2 cellular contexts compared by ENCODE assay signal in the genomic region with DNA sequence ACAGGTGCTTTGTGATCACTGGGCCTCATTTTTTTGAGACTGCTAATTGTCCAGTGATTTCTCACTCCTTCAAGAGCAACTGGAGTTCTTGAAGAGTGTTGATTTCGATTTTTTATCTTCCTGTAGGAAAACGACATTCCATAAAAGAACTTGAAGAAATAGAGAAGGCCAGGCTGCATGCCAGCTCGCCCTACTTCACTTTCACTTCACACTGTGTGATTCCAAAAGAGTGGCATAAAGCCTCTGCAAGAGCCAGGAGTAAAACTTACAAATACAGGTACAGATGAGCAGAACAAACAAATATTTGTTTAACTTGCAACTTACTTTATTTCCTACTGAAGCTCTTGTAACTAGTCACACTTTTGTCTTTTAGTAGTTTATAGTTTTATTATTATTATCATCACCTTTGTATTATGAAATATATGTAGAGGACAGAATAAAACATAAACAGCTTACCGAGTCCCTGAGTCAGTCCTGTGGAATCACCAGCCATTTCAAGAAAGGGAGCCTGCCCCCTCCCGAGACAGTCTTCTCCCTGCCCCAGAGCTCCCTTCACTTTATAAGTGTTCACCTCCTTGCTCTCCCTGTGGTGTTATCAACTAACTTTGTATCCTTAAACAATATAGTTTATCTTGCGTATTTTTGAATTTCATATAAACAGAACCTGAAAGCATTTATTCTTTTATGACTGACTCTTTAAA.
TF ChIP-seq lines count a peak whose summit lies in the region.

No MANE protein-coding gene starts in this region.

TF ChIP-seq in SK-N-SH treated with all-trans-retinoic acid at 6 μM for 48 hours, 23 proteins besides CTCF, POLR2A, EP300 and RAD21:
- TF ChIP-seq ZFP3 (CRISPR knock-in tag; IDR thresholded peaks at IDR 0.05) = no peak
- TF ChIP-seq, protein P1, sequence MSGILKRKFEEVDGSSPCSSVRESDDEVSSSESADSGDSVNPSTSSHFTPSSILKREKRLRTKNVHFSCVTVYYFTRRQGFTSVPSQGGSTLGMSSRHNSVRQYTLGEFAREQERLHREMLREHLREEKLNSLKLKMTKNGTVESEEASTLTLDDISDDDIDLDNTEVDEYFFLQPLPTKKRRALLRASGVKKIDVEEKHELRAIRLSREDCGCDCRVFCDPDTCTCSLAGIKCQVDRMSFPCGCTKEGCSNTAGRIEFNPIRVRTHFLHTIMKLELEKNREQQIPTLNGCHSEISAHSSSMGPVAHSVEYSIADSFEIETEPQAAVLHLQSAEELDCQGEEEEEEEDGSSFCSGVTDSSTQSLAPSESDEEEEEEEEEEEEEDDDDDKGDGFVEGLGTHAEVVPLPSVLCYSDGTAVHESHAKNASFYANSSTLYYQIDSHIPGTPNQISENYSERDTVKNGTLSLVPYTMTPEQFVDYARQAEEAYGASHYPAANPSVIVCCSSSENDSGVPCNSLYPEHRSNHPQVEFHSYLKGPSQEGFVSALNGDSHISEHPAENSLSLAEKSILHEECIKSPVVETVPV (CRISPR knock-in tag; IDR thresholded peaks at IDR 0.05) = no peak
- TF ChIP-seq ARNTL (CRISPR knock-in tag; IDR thresholded peaks at IDR 0.05; ENCODE audit: borderline replicate concordance, low read depth) = no peak
- no peak for TF ChIP-seq ZNF70 (CRISPR knock-in tag; IDR thresholded peaks at IDR 0.05)
- no peak for TF ChIP-seq ZNF8 (CRISPR knock-in tag; IDR thresholded peaks at IDR 0.05)
- TF ChIP-seq RARB (CRISPR knock-in tag; IDR thresholded peaks at IDR 0.05) = no peak
- TF ChIP-seq, protein P2, sequence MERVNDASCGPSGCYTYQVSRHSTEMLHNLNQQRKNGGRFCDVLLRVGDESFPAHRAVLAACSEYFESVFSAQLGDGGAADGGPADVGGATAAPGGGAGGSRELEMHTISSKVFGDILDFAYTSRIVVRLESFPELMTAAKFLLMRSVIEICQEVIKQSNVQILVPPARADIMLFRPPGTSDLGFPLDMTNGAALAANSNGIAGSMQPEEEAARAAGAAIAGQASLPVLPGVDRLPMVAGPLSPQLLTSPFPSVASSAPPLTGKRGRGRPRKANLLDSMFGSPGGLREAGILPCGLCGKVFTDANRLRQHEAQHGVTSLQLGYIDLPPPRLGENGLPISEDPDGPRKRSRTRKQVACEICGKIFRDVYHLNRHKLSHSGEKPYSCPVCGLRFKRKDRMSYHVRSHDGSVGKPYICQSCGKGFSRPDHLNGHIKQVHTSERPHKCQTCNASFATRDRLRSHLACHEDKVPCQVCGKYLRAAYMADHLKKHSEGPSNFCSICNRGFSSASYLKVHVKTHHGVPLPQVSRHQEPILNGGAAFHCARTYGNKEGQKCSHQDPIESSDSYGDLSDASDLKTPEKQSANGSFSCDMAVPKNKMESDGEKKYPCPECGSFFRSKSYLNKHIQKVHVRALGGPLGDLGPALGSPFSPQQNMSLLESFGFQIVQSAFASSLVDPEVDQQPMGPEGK (CRISPR knock-in tag; IDR thresholded peaks at IDR 0.05; ENCODE audit: borderline replicate concordance) = no peak
- TF ChIP-seq, protein P3, sequence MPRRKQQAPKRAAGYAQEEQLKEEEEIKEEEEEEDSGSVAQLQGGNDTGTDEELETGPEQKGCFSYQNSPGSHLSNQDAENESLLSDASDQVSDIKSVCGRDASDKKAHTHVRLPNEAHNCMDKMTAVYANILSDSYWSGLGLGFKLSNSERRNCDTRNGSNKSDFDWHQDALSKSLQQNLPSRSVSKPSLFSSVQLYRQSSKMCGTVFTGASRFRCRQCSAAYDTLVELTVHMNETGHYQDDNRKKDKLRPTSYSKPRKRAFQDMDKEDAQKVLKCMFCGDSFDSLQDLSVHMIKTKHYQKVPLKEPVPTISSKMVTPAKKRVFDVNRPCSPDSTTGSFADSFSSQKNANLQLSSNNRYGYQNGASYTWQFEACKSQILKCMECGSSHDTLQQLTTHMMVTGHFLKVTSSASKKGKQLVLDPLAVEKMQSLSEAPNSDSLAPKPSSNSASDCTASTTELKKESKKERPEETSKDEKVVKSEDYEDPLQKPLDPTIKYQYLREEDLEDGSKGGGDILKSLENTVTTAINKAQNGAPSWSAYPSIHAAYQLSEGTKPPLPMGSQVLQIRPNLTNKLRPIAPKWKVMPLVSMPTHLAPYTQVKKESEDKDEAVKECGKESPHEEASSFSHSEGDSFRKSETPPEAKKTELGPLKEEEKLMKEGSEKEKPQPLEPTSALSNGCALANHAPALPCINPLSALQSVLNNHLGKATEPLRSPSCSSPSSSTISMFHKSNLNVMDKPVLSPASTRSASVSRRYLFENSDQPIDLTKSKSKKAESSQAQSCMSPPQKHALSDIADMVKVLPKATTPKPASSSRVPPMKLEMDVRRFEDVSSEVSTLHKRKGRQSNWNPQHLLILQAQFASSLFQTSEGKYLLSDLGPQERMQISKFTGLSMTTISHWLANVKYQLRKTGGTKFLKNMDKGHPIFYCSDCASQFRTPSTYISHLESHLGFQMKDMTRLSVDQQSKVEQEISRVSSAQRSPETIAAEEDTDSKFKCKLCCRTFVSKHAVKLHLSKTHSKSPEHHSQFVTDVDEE (CRISPR knock-in tag; IDR thresholded peaks at IDR 0.05) = no peak

TF ChIP-seq in SK-N-SH, 30 proteins besides CTCF, POLR2A, EP300 and RAD21:
- TF ChIP-seq CHD2 (IDR thresholded peaks at IDR 0.05; ENCODE audit: low read length, partially characterized antibody) (no peak), FOSL2 (IDR thresholded peaks at IDR 0.05; ENCODE audit: borderline replicate concordance, low read depth) (no peak), TEAD4 (IDR thresholded peaks at IDR 0.05; ENCODE audit: borderline replicate concordance, insufficient read depth) (no peak), RXRA (IDR thresholded peaks at IDR 0.05; ENCODE audit: borderline replicate concordance, low read depth) (no peak), EZH2phosphoT487 (IDR thresholded peaks at IDR 0.05; ENCODE audit: borderline replicate concordance, low read depth) (no peak), SMC3 (IDR thresholded peaks at IDR 0.05; ENCODE audit: low read depth, low read length) (no peak), FOXM1 (IDR thresholded peaks at IDR 0.05; ENCODE audit: low read depth) (no peak), POLR2AphosphoS5 (IDR thresholded peaks at IDR 0.05; ENCODE audit: low read depth, low read length) (no peak), JUND (IDR thresholded peaks at IDR 0.05) (no peak), NFIC (IDR thresholded peaks at IDR 0.05; ENCODE audit: borderline replicate concordance) (no peak), GATA2 (CRISPR knock-in tag; IDR thresholded peaks at IDR 0.05) (no peak), SIN3A (IDR thresholded peaks at IDR 0.05; ENCODE audit: borderline replicate concordance, low read depth, low read length) (no peak), TCF12 (IDR thresholded peaks at IDR 0.05) (no peak), RFX5 (IDR thresholded peaks at IDR 0.05; ENCODE audit: low read length) (no peak), YY1 (IDR thresholded peaks at IDR 0.05; ENCODE audit: low read depth) (no peak)
- TF ChIP-seq, protein P4, sequence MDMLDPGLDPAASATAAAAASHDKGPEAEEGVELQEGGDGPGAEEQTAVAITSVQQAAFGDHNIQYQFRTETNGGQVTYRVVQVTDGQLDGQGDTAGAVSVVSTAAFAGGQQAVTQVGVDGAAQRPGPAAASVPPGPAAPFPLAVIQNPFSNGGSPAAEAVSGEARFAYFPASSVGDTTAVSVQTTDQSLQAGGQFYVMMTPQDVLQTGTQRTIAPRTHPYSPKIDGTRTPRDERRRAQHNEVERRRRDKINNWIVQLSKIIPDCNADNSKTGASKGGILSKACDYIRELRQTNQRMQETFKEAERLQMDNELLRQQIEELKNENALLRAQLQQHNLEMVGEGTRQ (IDR thresholded peaks at IDR 0.05; ENCODE audit: borderline replicate concordance, low read depth, low read length) = no peak
- TF ChIP-seq, protein P5, sequence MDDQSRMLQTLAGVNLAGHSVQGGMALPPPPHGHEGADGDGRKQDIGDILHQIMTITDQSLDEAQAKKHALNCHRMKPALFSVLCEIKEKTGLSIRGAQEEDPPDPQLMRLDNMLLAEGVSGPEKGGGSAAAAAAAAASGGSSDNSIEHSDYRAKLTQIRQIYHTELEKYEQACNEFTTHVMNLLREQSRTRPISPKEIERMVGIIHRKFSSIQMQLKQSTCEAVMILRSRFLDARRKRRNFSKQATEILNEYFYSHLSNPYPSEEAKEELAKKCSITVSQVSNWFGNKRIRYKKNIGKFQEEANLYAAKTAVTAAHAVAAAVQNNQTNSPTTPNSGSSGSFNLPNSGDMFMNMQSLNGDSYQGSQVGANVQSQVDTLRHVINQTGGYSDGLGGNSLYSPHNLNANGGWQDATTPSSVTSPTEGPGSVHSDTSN (IDR thresholded peaks at IDR 0.05) = no peak
- TF ChIP-seq, protein P6, sequence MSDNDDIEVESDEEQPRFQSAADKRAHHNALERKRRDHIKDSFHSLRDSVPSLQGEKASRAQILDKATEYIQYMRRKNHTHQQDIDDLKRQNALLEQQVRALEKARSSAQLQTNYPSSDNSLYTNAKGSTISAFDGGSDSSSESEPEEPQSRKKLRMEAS (IDR thresholded peaks at IDR 0.05; ENCODE audit: low read depth) = no peak
- TF ChIP-seq, protein P7, sequence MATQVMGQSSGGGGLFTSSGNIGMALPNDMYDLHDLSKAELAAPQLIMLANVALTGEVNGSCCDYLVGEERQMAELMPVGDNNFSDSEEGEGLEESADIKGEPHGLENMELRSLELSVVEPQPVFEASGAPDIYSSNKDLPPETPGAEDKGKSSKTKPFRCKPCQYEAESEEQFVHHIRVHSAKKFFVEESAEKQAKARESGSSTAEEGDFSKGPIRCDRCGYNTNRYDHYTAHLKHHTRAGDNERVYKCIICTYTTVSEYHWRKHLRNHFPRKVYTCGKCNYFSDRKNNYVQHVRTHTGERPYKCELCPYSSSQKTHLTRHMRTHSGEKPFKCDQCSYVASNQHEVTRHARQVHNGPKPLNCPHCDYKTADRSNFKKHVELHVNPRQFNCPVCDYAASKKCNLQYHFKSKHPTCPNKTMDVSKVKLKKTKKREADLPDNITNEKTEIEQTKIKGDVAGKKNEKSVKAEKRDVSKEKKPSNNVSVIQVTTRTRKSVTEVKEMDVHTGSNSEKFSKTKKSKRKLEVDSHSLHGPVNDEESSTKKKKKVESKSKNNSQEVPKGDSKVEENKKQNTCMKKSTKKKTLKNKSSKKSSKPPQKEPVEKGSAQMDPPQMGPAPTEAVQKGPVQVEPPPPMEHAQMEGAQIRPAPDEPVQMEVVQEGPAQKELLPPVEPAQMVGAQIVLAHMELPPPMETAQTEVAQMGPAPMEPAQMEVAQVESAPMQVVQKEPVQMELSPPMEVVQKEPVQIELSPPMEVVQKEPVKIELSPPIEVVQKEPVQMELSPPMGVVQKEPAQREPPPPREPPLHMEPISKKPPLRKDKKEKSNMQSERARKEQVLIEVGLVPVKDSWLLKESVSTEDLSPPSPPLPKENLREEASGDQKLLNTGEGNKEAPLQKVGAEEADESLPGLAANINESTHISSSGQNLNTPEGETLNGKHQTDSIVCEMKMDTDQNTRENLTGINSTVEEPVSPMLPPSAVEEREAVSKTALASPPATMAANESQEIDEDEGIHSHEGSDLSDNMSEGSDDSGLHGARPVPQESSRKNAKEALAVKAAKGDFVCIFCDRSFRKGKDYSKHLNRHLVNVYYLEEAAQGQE (IDR thresholded peaks at IDR 0.05; ENCODE audit: low read depth, low read length) = no peak
TF ChIP-seq in SK-N-SH: peak in this region for 0.
